In genomic region chr15:98866503-98866902, GRCh38 we compare ENCODE assay signal across 9 cellular contexts.
DNase-seq lines count a peak whose midpoint lies in the region.
"Had no signal": no experiment of that assay in that cellular context is flagged by ENCODE, and none has a peak within 500 bp of the region (broad histone marks: within the 10 kb centered on the region; RNA-seq: fewer than 3 reads in every experiment).

No MANE protein-coding gene starts in this region.

- in situ Hi-C loops in SK-MEL-5 (cut with HindIII; ENCODE audit: low pct_unique_long_range_greater_than_20kb, low sequenced_read_pairs), result no loop called here
- in situ Hi-C loops in KBM-7 (cut with MboI; ENCODE audit: low pct_unique_long_range_greater_than_20kb, low sequenced_read_pairs), result no loop called here

- peak overlapping the region; percentile 55 for H3K27ac ChIP-seq in rectal smooth muscle tissue (ENCODE audit: low read depth, low read length)
- H3K27ac ChIP-seq: 22Rv1 had no signal

- H3K4me1 ChIP-seq in rectal smooth muscle tissue (ENCODE audit: control insufficient read depth, insufficient read depth, low read length), result no peaks in the 10 kb centered on the region

- peak; percentile 12 for DNase-seq in DMS153 (lab: John Stamatoyannopoulos, UW)
- no peak for DNase-seq in DMS153 treated with DMSO at 0.1 percent for 48 hours (lab: John Stamatoyannopoulos, UW; ENCODE audit: unreplicated experiment)
- DNase-seq in SK-MEL-5 (ENCODE audit: low read depth, low spot score), result peak; percentile 77
- peak; percentile 87 for DNase-seq in fibroblast of peridontal ligament (ENCODE audit: extremely low read depth)
- DNase-seq in ecto neural progenitor cell (ENCODE audit: low spot score), result no peak
- DNase-seq in KBM-7, result no peak
- DNase-seq in NCI-H446 (lab: John Stamatoyannopoulos, UW), result no peak

- no peaks in the 10 kb centered on the region for H3K36me3 ChIP-seq in rectal smooth muscle tissue (ENCODE audit: control insufficient read depth, insufficient read depth, low read length)

- peak overlapping the region; percentile 67 for H3K4me3 ChIP-seq in rectal smooth muscle tissue (ENCODE audit: low read length)

- no peaks in the 10 kb centered on the region for H3K27me3 ChIP-seq in rectal smooth muscle tissue (ENCODE audit: control insufficient read depth, insufficient read depth, low read length)

- no peak overlapping the region for H3K9ac ChIP-seq in rectal smooth muscle tissue (ENCODE audit: low read length)

Comparison
In these comparisons a context has a peak if more than half of its experiments do, and no peak if none do; other contexts are left out.
1. DNase-seq: peak in DMS153 (single experiment), SK-MEL-5 (single experiment) and fibroblast of peridontal ligament (single experiment); none in DMS153 treated with DMSO at 0.1 percent for 48 hours (single experiment), ecto neural progenitor cell (single experiment), KBM-7 (single experiment) and NCI-H446 (0 of 2).